12 cellular contexts compared by ENCODE assay signal in the genomic region with DNA sequence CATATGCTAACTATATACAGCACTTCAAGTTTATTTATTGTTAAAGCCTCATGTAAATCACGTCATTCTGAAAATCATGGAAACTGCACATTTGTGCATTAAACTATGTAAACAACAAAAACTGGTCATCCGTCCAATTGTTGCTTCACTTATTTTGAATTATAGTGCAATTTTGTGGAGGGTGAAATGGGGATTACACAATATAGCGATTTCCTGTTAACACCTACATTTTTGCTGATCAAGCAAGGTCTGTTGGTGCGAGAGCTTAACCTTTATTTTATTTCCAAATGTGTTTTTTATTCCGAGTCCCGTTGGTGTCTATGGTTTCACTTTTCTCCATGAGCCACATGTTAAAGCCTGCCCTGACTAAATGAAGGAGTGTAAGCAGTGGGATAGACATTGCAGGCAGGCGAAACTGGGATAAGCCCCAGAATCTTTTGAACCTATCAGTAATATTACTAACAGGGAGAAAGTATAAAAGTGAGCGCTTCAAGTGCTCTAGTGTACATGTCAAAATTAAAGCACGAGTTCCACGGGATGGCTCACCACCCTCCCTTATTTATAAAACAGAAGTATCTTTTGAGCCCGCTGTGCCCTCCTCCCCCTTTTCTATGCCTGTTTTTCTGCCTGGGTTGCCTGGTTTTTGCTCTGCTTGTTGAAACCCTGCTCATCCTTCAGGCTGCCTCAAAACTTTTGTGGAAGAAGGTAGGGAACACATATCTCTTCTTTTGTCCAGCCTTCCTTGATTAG.
DNase-seq lines count a peak whose midpoint lies in the region; ATAC-seq and TF ChIP-seq lines count a peak whose summit lies in the region.
"Had no signal": no experiment of that assay in that cellular context is flagged by ENCODE, and none has a peak within 500 bp of the region (broad histone marks: within the 10 kb centered on the region; RNA-seq: fewer than 3 reads in every experiment).

No MANE protein-coding gene starts in this region.

- no CpG with 5 or more reads among the region's 11 CpGs for WGBS in IMR-90 (ENCODE audit: extremely low coverage in 2 of 2, insufficient read length in 1 of 2), 2 experiments
- WGBS in right lobe of liver (ENCODE audit: insufficient coverage, low coverage, low lambda C conversion rate, missing lambda C conversion rate): 32% methylated on average over 11 of the region's 11 CpGs
- 32% methylated on average over 11 of the region's 11 CpGs for WGBS in suprapubic skin

- H3K27me3 ChIP-seq in IMR-90 (ENCODE audit: control insufficient read depth, insufficient read depth, low read length) (no peaks in the 10 kb centered on the region), endocrine pancreas (ENCODE audit: control insufficient read depth, insufficient read depth, low read length) (no peaks in the 10 kb centered on the region), right lobe of liver (no peaks in the 10 kb centered on the region), suprapubic skin (no peaks in the 10 kb centered on the region)
- H3K27me3 ChIP-seq: Peyer's patch had no signal

- H4K91ac ChIP-seq in IMR-90 (ENCODE audit: insufficient read depth, low read depth, low read length): no peak overlapping the region

- peak overlapping the region; percentile 18; the same call in 1 of the 2 replicates for H4K5ac ChIP-seq in IMR-90 (ENCODE audit: low read depth, low read length)

- POLR2A ChIA-PET in IMR-90 (lab: Charles Lee; ENCODE audit: unreplicated experiment): no interaction called here

- no peak overlapping the region for H2BK5ac ChIP-seq in IMR-90 (ENCODE audit: low read depth, low read length, poor library complexity, severe bottlenecking)

- no peak overlapping the region for H2AFZ ChIP-seq in IMR-90 (replicated peaks; ENCODE audit: low read length, poor library complexity)

- no peak overlapping the region for H3K4ac ChIP-seq in IMR-90 (ENCODE audit: low read depth, low read length)

- BruUV-seq in IMR-90 (replicated peaks; lab: Mats Ljungman, UMichigan): no TSS peak

- dilution Hi-C loops in IMR-90 (cut with HindIII; ENCODE audit: low sequenced_read_pairs, unreplicated experiment): no loop called here

- peak overlapping the region; percentile 74; the same call in 1 of the 2 replicates for H3K27ac ChIP-seq in IMR-90 (ENCODE audit: insufficient read depth, low read length)
- H3K27ac ChIP-seq in right lobe of liver: peak overlapping the region; percentile 51 to 68 (median 53)
- H3K27ac ChIP-seq in suprapubic skin: peak overlapping the region; percentile 64
- no peak overlapping the region for H3K27ac ChIP-seq in coronary artery
- H3K27ac ChIP-seq: KMS-11 had no signal

- H3K9me1 ChIP-seq in IMR-90 (ENCODE audit: insufficient read depth, low read length): no peaks in the 10 kb centered on the region

- peak overlapping the region; percentile 87 for H3K18ac ChIP-seq in IMR-90 (ENCODE audit: low read depth, low read length)

- TF ChIP-seq CTCF in IMR-90 (conservative IDR thresholded peaks at IDR 0.05; ENCODE audit: low read depth, low read length) (no peak), right lobe of liver (IDR thresholded peaks at IDR 0.05) (no peak), suprapubic skin (IDR thresholded peaks at IDR 0.05) (no peak), coronary artery (IDR thresholded peaks at IDR 0.05) (no peak)

- H3K9me3 ChIP-seq in IMR-90 (ENCODE audit: control insufficient read depth, insufficient read depth, low read length) (no peaks in the 10 kb centered on the region), endocrine pancreas (ENCODE audit: control insufficient read depth, low read length) (no peaks in the 10 kb centered on the region), right lobe of liver (no peaks in the 10 kb centered on the region), suprapubic skin (no peaks in the 10 kb centered on the region)
- H3K9me3 ChIP-seq: Peyer's patch had no signal

- no peak for TF ChIP-seq EP300 in suprapubic skin (IDR thresholded peaks at IDR 0.05)

- intact Hi-C loops in IMR-90 (cut with micrococcal nuclease): loop anchor here (5.0 kb wide), 1 partner anchor 249 kb away; no protein-coding TSS in a partner anchor
- intact Hi-C loops in right lobe of liver (cut with DNase I): no loop called here

- peak; percentile 81 for ATAC-seq in IMR-90 (ENCODE audit: low read depth)
- ATAC-seq in right lobe of liver: peak; percentile 63 to 78 (median 72)
- no peak for ATAC-seq in GM21576 (IDR thresholded peaks at IDR 0.05; ENCODE audit: unreplicated experiment)
- ATAC-seq: naive thymus-derived CD4-positive, alpha-beta T cell had no signal

- H3K4me3 ChIP-seq in IMR-90 (ENCODE audit: insufficient read depth, low read depth, low read length) (peak overlapping the region; percentile 36; the same call in 1 of the 2 replicates), endocrine pancreas (ENCODE audit: control insufficient read depth, insufficient read depth, low read length) (peak overlapping the region; percentile 89), right lobe of liver (peak overlapping the region; percentile 2 to 29 (median 4)), suprapubic skin (peak overlapping the region; percentile 39), coronary artery (no peak overlapping the region)

- peak overlapping the region; percentile 20 for H2BK20ac ChIP-seq in IMR-90 (ENCODE audit: low read depth, low read length)

- peak overlapping the region; percentile 97 for H3K4me2 ChIP-seq in IMR-90 (ENCODE audit: low read depth, low read length)
- H3K4me2 ChIP-seq: KMS-11 had no signal

- in situ Hi-C loops in IMR-90 (cut with MboI; ENCODE audit: low sequenced_read_pairs): no loop called here
- in situ Hi-C loops in G401 (cut with HindIII; ENCODE audit: low sequenced_read_pairs): no loop called here

- TF ChIP-seq RAD21 in IMR-90 (IDR thresholded peaks at IDR 0.05; ENCODE audit: low read length): no peak

- H3K79me1 ChIP-seq in IMR-90 (ENCODE audit: low read depth in 1 of 2, low read length in 2 of 2): no peaks in the 10 kb centered on the region

- H3K14ac ChIP-seq in IMR-90 (replicated peaks; ENCODE audit: low read depth, low read length): peak overlapping the region; percentile 48; the same call in 1 of the 2 replicates

- H3K4me1 ChIP-seq in IMR-90 (ENCODE audit: control insufficient read depth, insufficient read depth, low read length) (peaks cover 2% of the 10 kb centered on the region; the same call in 1 of the 2 replicates), endocrine pancreas (ENCODE audit: control insufficient read depth, insufficient read depth, low read length) (peaks cover 8% of the 10 kb centered on the region), right lobe of liver (peaks cover 0 to 35% (median 12%) of the 10 kb centered on the region in 4 donors), suprapubic skin (peaks cover 20% of the 10 kb centered on the region)
- H3K4me1 ChIP-seq: Peyer's patch had no signal

- H4K20me1 ChIP-seq in IMR-90 (ENCODE audit: insufficient read depth, low read length): no peaks in the 10 kb centered on the region

- H2AK9ac ChIP-seq in IMR-90 (replicated peaks; ENCODE audit: low read depth, low read length, poor library complexity): no peak overlapping the region

- no peak overlapping the region for H2AK5ac ChIP-seq in IMR-90 (ENCODE audit: low read depth, low read length)

- H3K9ac ChIP-seq in IMR-90 (ENCODE audit: low read depth, low read length): no peak overlapping the region; the same call in 1 of the 2 replicates
- H3K9ac ChIP-seq in endocrine pancreas (ENCODE audit: control insufficient read depth, insufficient read depth, low read length): no peak overlapping the region
- H3K9ac ChIP-seq: KMS-11 had no signal

- H2BK120ac ChIP-seq in IMR-90 (ENCODE audit: low read depth, low read length): no peak overlapping the region

- no peak overlapping the region for H3K56ac ChIP-seq in IMR-90 (ENCODE audit: extremely low read depth, insufficient read depth, low read length)

- DNase-seq in IMR-90 (peak; percentile 53), right lobe of liver (no peak), suprapubic skin (ENCODE audit: low spot score in 2 of 2) (no peak), G401 (ENCODE audit: low spot score) (no peak), NCI-H226 (no peak), coronary artery (ENCODE audit: low spot score) (no peak)
- DNase-seq: H9; naive thymus-derived CD4-positive, alpha-beta T cell; Peyer's patch had no signal

- TF ChIP-seq POLR2A in IMR-90 (IDR thresholded peaks at IDR 0.05; ENCODE audit: low read depth, low read length): no peak
- no peak for TF ChIP-seq POLR2A in right lobe of liver (IDR thresholded peaks at IDR 0.05)
- no peak for TF ChIP-seq POLR2A in suprapubic skin (IDR thresholded peaks at IDR 0.05)

- H3K23ac ChIP-seq in IMR-90 (ENCODE audit: low read depth, low read length): no peak overlapping the region

- CTCF ChIA-PET in IMR-90 (lab: Yijun Ruan, JAX): no interaction called here

- H3K36me3 ChIP-seq in IMR-90 (ENCODE audit: control insufficient read depth, insufficient read depth, low read length) (no peaks in the 10 kb centered on the region), endocrine pancreas (ENCODE audit: control insufficient read depth, insufficient read depth, low read length) (no peaks in the 10 kb centered on the region), right lobe of liver (no peaks in the 10 kb centered on the region), suprapubic skin (no peaks in the 10 kb centered on the region)
- H3K36me3 ChIP-seq: Peyer's patch had no signal

- H2BK15ac ChIP-seq in IMR-90 (ENCODE audit: low read depth, low read length): no peak overlapping the region

- H4K8ac ChIP-seq in IMR-90 (ENCODE audit: low read depth in 2 of 2, low read length in 2 of 2): no peak overlapping the region

TF ChIP-seq in IMR-90, 13 proteins besides CTCF, POLR2A, EP300 and RAD21 (continues in another document):
- no peak for TF ChIP-seq BHLHE40 (IDR thresholded peaks at IDR 0.05; ENCODE audit: low read depth, low read length)
- TF ChIP-seq RCOR1 (IDR thresholded peaks at IDR 0.05; ENCODE audit: insufficient replicate concordance, low read length): no peak
- TF ChIP-seq MAFK (IDR thresholded peaks at IDR 0.05; ENCODE audit: low read depth, low read length): peak; percentile 66; the same call in 1 of the 2 replicates
- no peak for TF ChIP-seq SMC3 (IDR thresholded peaks at IDR 0.05; ENCODE audit: low read depth, low read length)
- TF ChIP-seq CEBPB (IDR thresholded peaks at IDR 0.05; ENCODE audit: low read depth, low read length): peak; percentile 85
- TF ChIP-seq CHD1 (IDR thresholded peaks at IDR 0.05; ENCODE audit: low read depth, low read length): no peak
- no peak for TF ChIP-seq RFX5 (IDR thresholded peaks at IDR 0.05; ENCODE audit: low read depth, low read length)
- TF ChIP-seq, protein P1, sequence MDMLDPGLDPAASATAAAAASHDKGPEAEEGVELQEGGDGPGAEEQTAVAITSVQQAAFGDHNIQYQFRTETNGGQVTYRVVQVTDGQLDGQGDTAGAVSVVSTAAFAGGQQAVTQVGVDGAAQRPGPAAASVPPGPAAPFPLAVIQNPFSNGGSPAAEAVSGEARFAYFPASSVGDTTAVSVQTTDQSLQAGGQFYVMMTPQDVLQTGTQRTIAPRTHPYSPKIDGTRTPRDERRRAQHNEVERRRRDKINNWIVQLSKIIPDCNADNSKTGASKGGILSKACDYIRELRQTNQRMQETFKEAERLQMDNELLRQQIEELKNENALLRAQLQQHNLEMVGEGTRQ (IDR thresholded peaks at IDR 0.05; ENCODE audit: low read depth, low read length): no peak
- TF ChIP-seq MXI1 (IDR thresholded peaks at IDR 0.05; ENCODE audit: borderline replicate concordance, low read depth, low read length): no peak

Comparison
In these comparisons a context has a peak if more than half of its experiments do, and no peak if none do; other contexts are left out.
1. H3K27ac ChIP-seq: peak in IMR-90 (single experiment), right lobe of liver (3 of 3) and suprapubic skin (single experiment); none in coronary artery (0 of 2).